ENCODE assay signal across 9 cellular contexts in genomic region chr6:27669798-27670301, GRCh38.
DNase-seq lines count a peak whose midpoint lies in the region; ATAC-seq, FAIRE-seq and TF ChIP-seq lines count a peak whose summit lies in the region.
"Had no signal": no experiment of that assay in that cellular context is flagged by ENCODE, and none has a peak within 500 bp of the region (broad histone marks: within the 10 kb centered on the region; RNA-seq: fewer than 3 reads in every experiment).

No MANE protein-coding gene starts in this region.

- peak overlapping the region; percentile 18 for H2AFZ ChIP-seq in GM12878 (ENCODE audit: control insufficient read depth, low read depth, low read length)

- H3K9me2 ChIP-seq in DOHH2 (replicated peaks; ENCODE audit: control insufficient read depth, low read length) = no peaks in the 10 kb centered on the region

- CTCF ChIA-PET in GM12878 (lab: Yijun Ruan, JAX) = interaction anchor here (0.8 to 2.5 kb wide), 6 partner anchors 17 to 82 kb away, joined by 3 to 10 read pairs (median 4); no protein-coding TSS in a partner anchor
- CTCF ChIA-PET in naive thymus-derived CD4-positive, alpha-beta T cell (lab: Charles Lee) = no interaction called here

- FAIRE-seq in GM12878 (lab: Jason Lieb, UNC) = no peak

- H3K9me3 Mint-ChIP-seq in naive thymus-derived CD4-positive, alpha-beta T cell = peaks cover 4 to 78% (median 37%) of the 10 kb centered on the region in 11 donors
- peaks cover 12% of the 10 kb centered on the region for H3K9me3 Mint-ChIP-seq in stimulated activated effector memory CD8-positive, alpha-beta T cell treated with anti-CD3 and anti-CD28 coated beads, Interleukin-12 subunit alpha, Interleukin-12 subunit beta, amount 100 ng/mL, for 72 hours

- H3F3A ChIP-seq in DOHH2 (ENCODE audit: control insufficient read depth, insufficient read depth) = peaks cover 20% of the 10 kb centered on the region

- H3K27me3 Mint-ChIP-seq in naive thymus-derived CD4-positive, alpha-beta T cell = peaks cover 81 to 94% (median 91%) of the 10 kb centered on the region in 5 donors

- peak overlapping the region in 8 of 9 donors; percentile 49 to 90 (median 74) for H3K27ac Mint-ChIP-seq in naive thymus-derived CD4-positive, alpha-beta T cell
- no peak overlapping the region for H3K27ac Mint-ChIP-seq in stimulated activated effector memory CD8-positive, alpha-beta T cell treated with anti-CD3 and anti-CD28 coated beads, Interleukin-12 subunit alpha, Interleukin-12 subunit beta, amount 100 ng/mL, for 72 hours

- peaks cover 10 to 49% (median 32%) of the 10 kb centered on the region in 7 donors for H3K4me1 Mint-ChIP-seq in naive thymus-derived CD4-positive, alpha-beta T cell
- H3K4me1 Mint-ChIP-seq in stimulated activated effector memory CD8-positive, alpha-beta T cell treated with anti-CD3 and anti-CD28 coated beads, Interleukin-12 subunit alpha, Interleukin-12 subunit beta, amount 100 ng/mL, for 72 hours = peaks cover 22% of the 10 kb centered on the region

- 29% methylated on average over 11 of the region's 11 CpGs for WGBS in GM12878 (ENCODE audit: insufficient coverage, insufficient replicate concordance, low lambda C conversion rate, missing lambda C conversion rate)

- peaks cover 16% of the 10 kb centered on the region for H3K27me3 ChIP-seq in DOHH2 (ENCODE audit: control insufficient read depth, low read length)
- no peaks in the 10 kb centered on the region for H3K27me3 ChIP-seq in GM12878 (replicated peaks in 1 of 2; ENCODE audit: control insufficient read depth in 2 of 2, insufficient read depth in 2 of 2, low read length in 1 of 2)
- H3K27me3 ChIP-seq in naive thymus-derived CD4-positive, alpha-beta T cell (ENCODE audit: control insufficient read depth in 2 of 2, insufficient read depth in 2 of 2, low read length in 2 of 2) = peaks cover 37 to 62% of the 10 kb centered on the region in 2 donors

- H3K36me3 ChIP-seq in DOHH2 (ENCODE audit: control insufficient read depth, low read length) (no peaks in the 10 kb centered on the region), GM12878 (ENCODE audit: control insufficient read depth in 2 of 2, insufficient read depth in 2 of 2, low read length in 1 of 2) (no peaks in the 10 kb centered on the region)
- H3K36me3 ChIP-seq in naive thymus-derived CD4-positive, alpha-beta T cell (ENCODE audit: control insufficient read depth in 2 of 3, insufficient read depth in 3 of 3, low read length in 3 of 3) = no peaks in the 10 kb centered on the region

- BruUV-seq in GM12878 (replicated peaks; lab: Mats Ljungman, UMichigan) = no TSS peak

- H4K20me1 ChIP-seq in DOHH2 (ENCODE audit: control insufficient read depth, insufficient read depth, low read depth, low read length) (no peaks in the 10 kb centered on the region), GM12878 (ENCODE audit: control insufficient read depth, insufficient read depth) (no peaks in the 10 kb centered on the region)

- H3K79me2 ChIP-seq in DOHH2 (ENCODE audit: control insufficient read depth, low read length) (no peaks in the 10 kb centered on the region), GM12878 (ENCODE audit: control insufficient read depth, insufficient read depth, low read length) (no peaks in the 10 kb centered on the region)

- TF ChIP-seq POLR2A in GM12878 (IDR thresholded peaks at IDR 0.05; ENCODE audit: low read depth, low read length) = no peak

- no peak for TF ChIP-seq EP300 in GM12878 (IDR thresholded peaks at IDR 0.05; ENCODE audit: borderline replicate concordance in 1 of 2, control insufficient read depth in 1 of 2, low read depth in 2 of 2, low read length in 2 of 2)

- SMC1A ChIA-PET in GM12878 (lab: Charles Lee; ENCODE audit: uncharacterized antibody, unreplicated experiment) = interaction anchor here (0.9 to 3.4 kb wide), 8 partner anchors 9 to 124 kb away, joined by 3 to 12 read pairs (median 4); no protein-coding TSS in a partner anchor

- no peak for DNase-seq in Jurkat, Clone E6-1 (ENCODE audit: low read depth, low spot score)
- DNase-seq in GM12878 (ENCODE audit: low read depth, low spot score) (no peak), NCI-H1436 (lab: John Stamatoyannopoulos, UW) (no peak)
- DNase-seq in naive thymus-derived CD4-positive, alpha-beta T cell = peak in 2 of 9 donors; percentile 11 to 16
- DNase-seq in stimulated activated effector memory CD8-positive, alpha-beta T cell treated with anti-CD3 and anti-CD28 coated beads, Interleukin-12 subunit alpha, Interleukin-12 subunit beta, amount 100 ng/mL, for 72 hours (ENCODE audit: low spot score in 2 of 2) = no peak
- no peak for DNase-seq in stimulated activated CD4-positive, alpha-beta T cell treated with anti-CD3 and anti-CD28 coated beads, Interleukin-4, amount 100 ng/mL, for 1 hour

- no peak for TF ChIP-seq RAD21 in GM12878 (IDR thresholded peaks at IDR 0.05; ENCODE audit: insufficient read depth, low read depth, low read length)

- H3K36me3 Mint-ChIP-seq in naive thymus-derived CD4-positive, alpha-beta T cell = peaks cover 0 to 36% (median 0%) of the 10 kb centered on the region in 5 donors
- H3K36me3 Mint-ChIP-seq in stimulated activated effector memory CD8-positive, alpha-beta T cell treated with anti-CD3 and anti-CD28 coated beads, Interleukin-12 subunit alpha, Interleukin-12 subunit beta, amount 100 ng/mL, for 72 hours = peaks cover 34% of the 10 kb centered on the region

- peak; percentile 11; the same call in 1 of the 3 replicates for ATAC-seq in GM12878
- no peak for ATAC-seq in naive thymus-derived CD4-positive, alpha-beta T cell
- ATAC-seq in stimulated activated effector memory CD8-positive, alpha-beta T cell treated with anti-CD3 and anti-CD28 coated beads, Interleukin-12 subunit alpha, Interleukin-12 subunit beta, amount 100 ng/mL, for 72 hours = no peak
- ATAC-seq in HG02571 (IDR thresholded peaks at IDR 0.05; ENCODE audit: unreplicated experiment) = no peak
- ATAC-seq: left lobe of liver had no signal

- intact Hi-C loops in GM12878 (cut with micrococcal nuclease; ENCODE audit: unreplicated experiment) = loop anchor here (2.0 to 5.0 kb wide), 2 partner anchors 15 to 168 kb away; no protein-coding TSS in a partner anchor
- intact Hi-C loops in naive thymus-derived CD4-positive, alpha-beta T cell (cut with micrococcal nuclease) = loop anchor here (2.0 to 10.0 kb wide), 8 partner anchors 17 to 1145 kb away; no protein-coding TSS in a partner anchor

- H3K9me3 ChIP-seq in DOHH2 (ENCODE audit: control insufficient read depth, insufficient read depth, low read length) (no peaks in the 10 kb centered on the region), GM12878 (replicated peaks; ENCODE audit: control insufficient read depth, insufficient read depth, low read length) (peaks cover 2% of the 10 kb centered on the region; the same call in 2 of the 3 replicates)
- H3K9me3 ChIP-seq in naive thymus-derived CD4-positive, alpha-beta T cell (ENCODE audit: control insufficient read depth in 2 of 3, low read length in 3 of 3) = peaks cover 0 to 18% (median 0%) of the 10 kb centered on the region in 3 experiments

- H3K4me3 ChIP-seq in DOHH2 (ENCODE audit: low read length) (peak overlapping the region; percentile 69), GM12878 (peak overlapping the region; percentile 67)
- H3K4me3 ChIP-seq in Jurkat, Clone E6-1 (ENCODE audit: low read length) = peak overlapping the region; percentile 39
- no peak overlapping the region for H3K4me3 ChIP-seq in naive thymus-derived CD4-positive, alpha-beta T cell (ENCODE audit: low read length)

- peak overlapping the region; percentile 3; the same call in 1 of the 2 replicates for H3K9ac ChIP-seq in GM12878 (ENCODE audit: control insufficient read depth, insufficient read depth, low read length)

- peak overlapping the region; percentile 63 for H3K4me2 ChIP-seq in DOHH2 (ENCODE audit: low read length)
- peak overlapping the region; percentile 88 for H3K4me2 ChIP-seq in GM12878 (ENCODE audit: control insufficient read depth, insufficient read depth)

- POLR2A ChIA-PET in GM12878 (lab: Charles Lee) = interaction anchor here (1.1 to 1.8 kb wide), 2 partner anchors 18 to 83 kb away, joined by 3 read pairs; no protein-coding TSS in a partner anchor
- POLR2A ChIA-PET in naive thymus-derived CD4-positive, alpha-beta T cell (lab: Charles Lee) = interaction anchor here (0.6 to 1.0 kb wide), 2 partner anchors 144 to 374 kb away, joined by 3 read pairs; no protein-coding TSS in a partner anchor

- RAD21 ChIA-PET in GM12878 (lab: Charles Lee; ENCODE audit: unreplicated experiment) = interaction anchor here (1.5 to 2.7 kb wide), 4 partner anchors 10 to 164 kb away, joined by 4 to 8 read pairs (median 5); no protein-coding TSS in a partner anchor

- peak overlapping the region in 8 of 10 donors; percentile 1 to 75 (median 36) for H3K4me3 Mint-ChIP-seq in naive thymus-derived CD4-positive, alpha-beta T cell
- no peak overlapping the region for H3K4me3 Mint-ChIP-seq in stimulated activated effector memory CD8-positive, alpha-beta T cell treated with anti-CD3 and anti-CD28 coated beads, Interleukin-12 subunit alpha, Interleukin-12 subunit beta, amount 100 ng/mL, for 72 hours

- in situ Hi-C loops in GM12878 (cut with MboI) = no loop called here

- H3K4me1 ChIP-seq in DOHH2 (ENCODE audit: control insufficient read depth, low read length) (peaks cover 62% of the 10 kb centered on the region), GM12878 (ENCODE audit: control insufficient read depth, insufficient read depth, low read length) (peaks cover 11% of the 10 kb centered on the region)
- peaks cover 0 to 8% of the 10 kb centered on the region in 2 donors for H3K4me1 ChIP-seq in naive thymus-derived CD4-positive, alpha-beta T cell (ENCODE audit: control insufficient read depth in 2 of 2, insufficient read depth in 2 of 2, low read length in 2 of 2)

- no peak for TF ChIP-seq CTCF in DOHH2 (IDR thresholded peaks at IDR 0.05; ENCODE audit: low read depth, low read length, poor library complexity, severe bottlenecking)
- no peak for TF ChIP-seq CTCF in GM12878 (IDR thresholded peaks at IDR 0.05 in 2 of 3, conservative IDR thresholded peaks at IDR 0.05 in 1 of 3; ENCODE audit: control insufficient read depth in 2 of 3, extremely low read depth in 1 of 3, insufficient read depth in 1 of 3, low read depth in 3 of 3, low read length in 3 of 3)

- H3K27ac ChIP-seq in DOHH2 (ENCODE audit: low read depth, low read length) = no peak overlapping the region
- H3K27ac ChIP-seq in GM12878 (ENCODE audit: control insufficient read depth, insufficient read depth) = peak overlapping the region; percentile 30; the same call in 1 of the 2 replicates
- H3K27ac ChIP-seq in naive thymus-derived CD4-positive, alpha-beta T cell (ENCODE audit: low read depth, low read length) = no peak overlapping the region

TF ChIP-seq in GM12878, 131 proteins besides CTCF, POLR2A, EP300 and RAD21 (continues in another document):
- 0 out of 4 replicates have a peak, but pooled peaks of 1 of the 2 experiments have one; percentile 1 for TF ChIP-seq IKZF2 (IDR thresholded peaks at IDR 0.05)
- TF ChIP-seq EED (IDR thresholded peaks at IDR 0.05; ENCODE audit: low read depth) = peak; percentile 38; the same call in 1 of the 2 replicates
- TF ChIP-seq PML (IDR thresholded peaks at IDR 0.05; ENCODE audit: low read length) = no peak
